ENCODE assay signal across 30 cellular contexts in genomic region chr3:160671995-160672394, GRCh38. TPM values are rescaled to one million over a fixed set of nuclear protein-coding genes. Genes with fewer than 3 reads are reported as not detected.
"Had no signal": no experiment of that assay in that cellular context is flagged by ENCODE, and none has a peak within 500 bp of the region (broad histone marks: within the 10 kb centered on the region; RNA-seq: fewer than 3 reads in every experiment).

No MANE protein-coding gene starts in this region.

- H3K9me3 Mint-ChIP-seq: activated CD4-positive, alpha-beta T cell treated with anti-CD3 and anti-CD28 coated beads, Interleukin-2, amount 10 ng/mL, durations not matched to agents 24 days and 14 days; activated naive CD4-positive, alpha-beta T cell treated with anti-CD3 and anti-CD28 coated beads for 36 hours; activated naive CD4-positive, alpha-beta T cell treated with anti-CD3 and anti-CD28 coated beads, Interleukin-2, amount 50 U/mL, for 72 hours; activated T-cell treated with anti-CD3 and anti-CD28 coated beads, Interleukin-2, amount 50 U/mL, for 24 hours; activated T-helper 1 cell treated with anti-CD3 and anti-CD28 coated beads, Interleukin-12 subunit alpha, Interleukin-12 subunit beta, Interleukin-2, Interleukin-4 antibody, amounts not matched to agents 30 ng/mL and 10 ng/mL and 1 ng/mL, durations not matched to agents 14 hours and 24 hours and 36 hours had no signal

- H3K4me3 ChIP-seq: adrenal gland, body of pancreas, breast epithelium had no signal

- H3K4me1 Mint-ChIP-seq: activated CD4-positive, alpha-beta T cell treated with anti-CD3 and anti-CD28 coated beads, Interleukin-2, amount 10 ng/mL, durations not matched to agents 24 days and 14 days had no signal

- H3K27ac Mint-ChIP-seq: activated CD4-positive, alpha-beta T cell treated with anti-CD3 and anti-CD28 coated beads, Interleukin-2, amount 10 ng/mL, durations not matched to agents 24 days and 14 days; activated CD8-positive, alpha-beta T cell treated with anti-CD3 and anti-CD28 coated beads, Interleukin-2, amount 10 ng/mL, durations not matched to agents 7 days and 5 days; activated naive CD4-positive, alpha-beta T cell treated with anti-CD3 and anti-CD28 coated beads for 36 hours; activated naive CD4-positive, alpha-beta T cell treated with anti-CD3 and anti-CD28 coated beads, Interleukin-2, amount 50 U/mL, for 72 hours; activated T-cell treated with anti-CD3 and anti-CD28 coated beads, Interleukin-2, amount 50 U/mL, for 24 hours; activated T-helper 1 cell treated with anti-CD3 and anti-CD28 coated beads, Interleukin-12 subunit alpha, Interleukin-12 subunit beta, Interleukin-2, Interleukin-4 antibody, amounts not matched to agents 30 ng/mL and 10 ng/mL and 1 ng/mL, durations not matched to agents 14 hours and 24 hours and 36 hours had no signal

- ATAC-seq: activated CD8-positive, alpha-beta T cell treated with anti-CD3 and anti-CD28 coated beads, Interleukin-2, amount 10 ng/mL, durations not matched to agents 7 days and 5 days; activated naive CD4-positive, alpha-beta T cell treated with anti-CD3 and anti-CD28 coated beads, Interleukin-2, amount 50 U/mL, for 72 hours; body of pancreas; PC-3 had no signal

- H3K4me1 ChIP-seq: adrenal gland, breast epithelium had no signal

- DNase-seq: activated CD4-positive, alpha-beta T cell treated with anti-CD3 and anti-CD28 coated beads, Interleukin-2, amount 10 ng/mL, durations not matched to agents 24 days and 14 days; activated CD4-positive, alpha-beta T cell treated with anti-CD3 and anti-CD28 coated beads, Interleukin-2, amount 50 U/mL, for 4 hours; activated CD8-positive, alpha-beta T cell treated with anti-CD3 and anti-CD28 coated beads, Interleukin-2, amount 10 ng/mL, durations not matched to agents 7 days and 5 days; activated gamma-delta T cell treated with Interleukin-2 at 50 U/mL for 16 hours; activated naive CD4-positive, alpha-beta T cell treated with anti-CD3 and anti-CD28 coated beads for 36 hours; activated T-cell treated with anti-CD3 and anti-CD28 coated beads, Interleukin-2, amount 50 U/mL, for 24 hours; adrenal gland; body of pancreas; NCI-H1092 treated with DMSO at 0.1 percent for 48 hours; NCI-H1417; NCI-H146; NCI-H187; NCI-H2029 treated with DMSO at 0.1 percent for 48 hours; NCI-H2107; NCI-H2171; NCI-H510A; NCI-H526; NCI-H748 treated with DMSO at 0.1 percent for 48 hours; NK-92 treated with Interleukin-12 subunit alpha and Interleukin-12 subunit beta, amount 100 ng/mL, for 24 hours; PC-3; Right ventricle myocardium superior; SW 1271; T1000 had no signal

- H3K4me3 Mint-ChIP-seq: activated CD4-positive, alpha-beta T cell treated with anti-CD3 and anti-CD28 coated beads, Interleukin-2, amount 10 ng/mL, durations not matched to agents 24 days and 14 days; activated CD8-positive, alpha-beta T cell treated with anti-CD3 and anti-CD28 coated beads, Interleukin-2, amount 10 ng/mL, durations not matched to agents 7 days and 5 days; activated naive CD4-positive, alpha-beta T cell treated with anti-CD3 and anti-CD28 coated beads for 36 hours; activated T-cell treated with anti-CD3 and anti-CD28 coated beads, Interleukin-2, amount 50 U/mL, for 24 hours; activated T-helper 1 cell treated with anti-CD3 and anti-CD28 coated beads, Interleukin-12 subunit alpha, Interleukin-12 subunit beta, Interleukin-2, Interleukin-4 antibody, amounts not matched to agents 30 ng/mL and 10 ng/mL and 1 ng/mL, durations not matched to agents 14 hours and 24 hours and 36 hours had no signal

- H3K36me3 Mint-ChIP-seq: activated naive CD4-positive, alpha-beta T cell treated with anti-CD3 and anti-CD28 coated beads, Interleukin-2, amount 50 U/mL, for 72 hours had no signal

- H3K9me3 ChIP-seq: adrenal gland, body of pancreas, breast epithelium had no signal

- H3K27ac ChIP-seq: adrenal gland, breast epithelium had no signal

- H3K36me3 ChIP-seq: adrenal gland, breast epithelium had no signal

- H3K27me3 ChIP-seq: adrenal gland, body of pancreas, breast epithelium had no signal

RNA-seq across cellular contexts. Expression of gene ARL14, which starts 5.0 kb away (rescaled TPM):
- total RNA-seq: activated CD4-positive, alpha-beta T cell treated with anti-CD3 and anti-CD28 coated beads, Interleukin-2, amount 10 ng/mL, durations not matched to agents 24 days and 14 days; activated CD8-positive, alpha-beta T cell treated with anti-CD3 and anti-CD28 coated beads, Interleukin-2, amount 10 ng/mL, durations not matched to agents 7 days and 5 days; activated naive CD4-positive, alpha-beta T cell treated with anti-CD3 and anti-CD28 coated beads for 36 hours; activated naive CD4-positive, alpha-beta T cell treated with anti-CD3 and anti-CD28 coated beads, Interleukin-2, amount 50 U/mL, for 72 hours; activated T-helper 1 cell treated with anti-CD3 and anti-CD28 coated beads, Interleukin-12 subunit alpha, Interleukin-12 subunit beta, Interleukin-2, Interleukin-4 antibody, amounts not matched to agents 30 ng/mL and 10 ng/mL and 1 ng/mL, durations not matched to agents 14 hours and 24 hours and 36 hours; breast epithelium; cardiac septum; LHCN-M2; Right ventricle myocardium superior; T-helper 1 cell treated with Interleukin-12 subunit alpha and Interleukin-12 subunit beta and Interleukin-4 antibody, amounts not matched to agents 30 ng/mL and 1 ng/mL, for 36 hours; T-helper 2 cell treated with Interferon-gamma antibody and Interleukin-4, amounts not matched to agents 100 ng/mL and 5 ng/mL, for 36 hours had no signal
